ENCODE assay signal across 1 cellular context in the genomic region with DNA sequence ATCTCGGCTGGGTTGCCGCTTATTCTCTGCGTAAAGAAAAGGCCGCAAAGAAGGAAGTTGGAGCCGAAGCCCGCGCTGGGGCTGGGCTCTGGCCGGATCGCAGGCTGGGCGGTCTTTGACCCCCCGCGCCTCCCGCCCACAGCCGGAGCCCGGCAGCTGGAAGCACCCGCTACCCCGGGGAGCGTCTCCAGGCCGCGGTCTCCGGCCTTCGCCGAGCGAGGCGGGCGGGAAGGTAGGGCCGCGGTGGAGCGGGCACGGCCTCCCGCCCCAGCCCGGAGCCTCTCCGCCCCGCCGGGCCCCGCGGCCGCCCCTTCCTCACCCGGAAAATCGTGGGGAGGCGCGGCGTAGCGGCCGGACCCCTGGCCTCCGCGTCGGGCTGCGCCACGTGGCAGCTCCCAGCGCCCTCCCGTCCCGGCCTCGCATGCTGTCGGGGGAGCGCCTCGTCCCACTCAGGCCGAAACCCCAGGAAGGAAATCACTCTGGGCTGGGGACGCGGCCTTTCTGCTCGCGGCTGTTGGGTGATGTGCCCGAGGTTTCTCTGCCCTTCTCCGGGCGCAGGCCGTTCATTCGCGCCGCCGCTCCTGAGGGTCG.
TF ChIP-seq lines count a peak whose summit lies in the region.

No MANE protein-coding gene starts in this region.

TF ChIP-seq in HepG2, 621 proteins besides CTCF, POLR2A, EP300 and RAD21 (continued from another document):
- TF ChIP-seq U2AF1 (optimal IDR thresholded peaks at IDR 0.05; ENCODE audit: low read depth, low read length) (no peak), ARHGAP35 (CRISPR knock-in tag; IDR thresholded peaks at IDR 0.05; ENCODE audit: borderline replicate concordance) (no peak), FOXK1 (CRISPR knock-in tag; IDR thresholded peaks at IDR 0.05; ENCODE audit: borderline replicate concordance, low read depth) (no peak), HOXA9 (CRISPR knock-in tag; IDR thresholded peaks at IDR 0.05; ENCODE audit: borderline replicate concordance) (no peak), ZFP36 (IDR thresholded peaks at IDR 0.05; ENCODE audit: borderline replicate concordance, low read depth, low read length, partially characterized antibody) (no peak), ZSCAN22 (CRISPR knock-in tag; IDR thresholded peaks at IDR 0.05) (no peak), KDM5B (CRISPR knock-in tag; IDR thresholded peaks at IDR 0.05; ENCODE audit: borderline replicate concordance) (peak; percentile 62; the same call in 1 of the 2 replicates), ZNF652 (CRISPR knock-in tag; IDR thresholded peaks at IDR 0.05; ENCODE audit: borderline replicate concordance, low read depth) (no peak), MAF1 (CRISPR knock-in tag; IDR thresholded peaks at IDR 0.05; ENCODE audit: borderline replicate concordance) (no peak), HOXA3 (CRISPR knock-in tag; IDR thresholded peaks at IDR 0.05) (no peak), PPARG (CRISPR knock-in tag; conservative IDR thresholded peaks at IDR 0.05) (no peak), ZFP37 (CRISPR knock-in tag; IDR thresholded peaks at IDR 0.05; ENCODE audit: borderline replicate concordance) (no peak), ZNF383 (CRISPR knock-in tag; IDR thresholded peaks at IDR 0.05; ENCODE audit: borderline replicate concordance) (no peak), TBP (CRISPR knock-in tag; IDR thresholded peaks at IDR 0.05) (no peak), RBM22 (optimal IDR thresholded peaks at IDR 0.05; ENCODE audit: low read length) (no peak), RNF2 (conservative IDR thresholded peaks at IDR 0.05; ENCODE audit: low read depth) (no peak; the same call in 1 of the 2 replicates)
- TF ChIP-seq, protein P1, sequence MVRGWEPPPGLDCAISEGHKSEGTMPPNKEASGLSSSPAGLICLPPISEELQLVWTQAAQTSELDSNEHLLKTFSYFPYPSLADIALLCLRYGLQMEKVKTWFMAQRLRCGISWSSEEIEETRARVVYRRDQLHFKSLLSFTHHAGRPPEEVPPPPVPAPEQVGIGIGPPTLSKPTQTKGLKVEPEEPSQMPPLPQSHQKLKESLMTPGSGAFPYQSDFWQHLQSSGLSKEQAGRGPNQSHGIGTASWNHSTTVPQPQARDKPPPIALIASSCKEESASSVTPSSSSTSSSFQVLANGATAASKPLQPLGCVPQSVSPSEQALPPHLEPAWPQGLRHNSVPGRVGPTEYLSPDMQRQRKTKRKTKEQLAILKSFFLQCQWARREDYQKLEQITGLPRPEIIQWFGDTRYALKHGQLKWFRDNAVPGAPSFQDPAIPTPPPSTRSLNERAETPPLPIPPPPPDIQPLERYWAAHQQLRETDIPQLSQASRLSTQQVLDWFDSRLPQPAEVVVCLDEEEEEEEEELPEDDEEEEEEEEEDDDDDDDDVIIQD (CRISPR knock-in tag; IDR thresholded peaks at IDR 0.05; ENCODE audit: low read depth) = no peak
- TF ChIP-seq, protein P2, sequence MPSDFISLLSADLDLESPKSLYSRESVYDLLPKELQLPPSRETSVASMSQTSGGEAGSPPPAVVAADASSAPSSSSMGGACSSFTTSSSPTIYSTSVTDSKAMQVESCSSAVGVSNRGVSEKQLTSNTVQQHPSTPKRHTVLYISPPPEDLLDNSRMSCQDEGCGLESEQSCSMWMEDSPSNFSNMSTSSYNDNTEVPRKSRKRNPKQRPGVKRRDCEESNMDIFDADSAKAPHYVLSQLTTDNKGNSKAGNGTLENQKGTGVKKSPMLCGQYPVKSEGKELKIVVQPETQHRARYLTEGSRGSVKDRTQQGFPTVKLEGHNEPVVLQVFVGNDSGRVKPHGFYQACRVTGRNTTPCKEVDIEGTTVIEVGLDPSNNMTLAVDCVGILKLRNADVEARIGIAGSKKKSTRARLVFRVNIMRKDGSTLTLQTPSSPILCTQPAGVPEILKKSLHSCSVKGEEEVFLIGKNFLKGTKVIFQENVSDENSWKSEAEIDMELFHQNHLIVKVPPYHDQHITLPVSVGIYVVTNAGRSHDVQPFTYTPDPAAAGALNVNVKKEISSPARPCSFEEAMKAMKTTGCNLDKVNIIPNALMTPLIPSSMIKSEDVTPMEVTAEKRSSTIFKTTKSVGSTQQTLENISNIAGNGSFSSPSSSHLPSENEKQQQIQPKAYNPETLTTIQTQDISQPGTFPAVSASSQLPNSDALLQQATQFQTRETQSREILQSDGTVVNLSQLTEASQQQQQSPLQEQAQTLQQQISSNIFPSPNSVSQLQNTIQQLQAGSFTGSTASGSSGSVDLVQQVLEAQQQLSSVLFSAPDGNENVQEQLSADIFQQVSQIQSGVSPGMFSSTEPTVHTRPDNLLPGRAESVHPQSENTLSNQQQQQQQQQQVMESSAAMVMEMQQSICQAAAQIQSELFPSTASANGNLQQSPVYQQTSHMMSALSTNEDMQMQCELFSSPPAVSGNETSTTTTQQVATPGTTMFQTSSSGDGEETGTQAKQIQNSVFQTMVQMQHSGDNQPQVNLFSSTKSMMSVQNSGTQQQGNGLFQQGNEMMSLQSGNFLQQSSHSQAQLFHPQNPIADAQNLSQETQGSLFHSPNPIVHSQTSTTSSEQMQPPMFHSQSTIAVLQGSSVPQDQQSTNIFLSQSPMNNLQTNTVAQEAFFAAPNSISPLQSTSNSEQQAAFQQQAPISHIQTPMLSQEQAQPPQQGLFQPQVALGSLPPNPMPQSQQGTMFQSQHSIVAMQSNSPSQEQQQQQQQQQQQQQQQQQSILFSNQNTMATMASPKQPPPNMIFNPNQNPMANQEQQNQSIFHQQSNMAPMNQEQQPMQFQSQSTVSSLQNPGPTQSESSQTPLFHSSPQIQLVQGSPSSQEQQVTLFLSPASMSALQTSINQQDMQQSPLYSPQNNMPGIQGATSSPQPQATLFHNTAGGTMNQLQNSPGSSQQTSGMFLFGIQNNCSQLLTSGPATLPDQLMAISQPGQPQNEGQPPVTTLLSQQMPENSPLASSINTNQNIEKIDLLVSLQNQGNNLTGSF (CRISPR knock-in tag; IDR thresholded peaks at IDR 0.05) = peak; percentile 61; the same call in 1 of the 2 replicates
- TF ChIP-seq, protein P3, sequence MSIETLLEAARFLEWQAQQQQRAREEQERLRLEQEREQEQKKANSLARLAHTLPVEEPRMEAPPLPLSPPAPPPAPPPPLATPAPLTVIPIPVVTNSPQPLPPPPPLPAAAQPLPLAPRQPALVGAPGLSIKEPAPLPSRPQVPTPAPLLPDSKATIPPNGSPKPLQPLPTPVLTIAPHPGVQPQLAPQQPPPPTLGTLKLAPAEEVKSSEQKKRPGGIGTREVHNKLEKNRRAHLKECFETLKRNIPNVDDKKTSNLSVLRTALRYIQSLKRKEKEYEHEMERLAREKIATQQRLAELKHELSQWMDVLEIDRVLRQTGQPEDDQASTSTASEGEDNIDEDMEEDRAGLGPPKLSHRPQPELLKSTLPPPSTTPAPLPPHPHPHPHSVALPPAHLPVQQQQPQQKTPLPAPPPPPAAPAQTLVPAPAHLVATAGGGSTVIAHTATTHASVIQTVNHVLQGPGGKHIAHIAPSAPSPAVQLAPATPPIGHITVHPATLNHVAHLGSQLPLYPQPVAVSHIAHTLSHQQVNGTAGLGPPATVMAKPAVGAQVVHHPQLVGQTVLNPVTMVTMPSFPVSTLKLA (IDR thresholded peaks at IDR 0.05) = no peak
